8 cellular contexts compared by ENCODE assay signal in genomic region chr9:33415152-33416038, GRCh38. TPM values are rescaled to one million over a fixed set of nuclear protein-coding genes. Genes with fewer than 3 reads are reported as not detected.
A peak's percentile ranks its signal among the peaks of the same experiment; 100 is the strongest.
DNase-seq lines count a peak whose midpoint lies in the region; ATAC-seq, FAIRE-seq and TF ChIP-seq lines count a peak whose summit lies in the region.

No MANE protein-coding gene starts in this region.

- no peaks in the 10 kb centered on the region for H3K79me2 ChIP-seq in PC-3 (ENCODE audit: low read length)

- peak overlapping the region; percentile 42; the same call in 1 of the 2 replicates for H3K9ac ChIP-seq in PC-3 (ENCODE audit: low read length)

- peak; percentile 92 for TF ChIP-seq CTCF in GM12864 (IDR thresholded peaks at IDR 0.05; ENCODE audit: low read depth, low read length, missing control alignments)
- TF ChIP-seq CTCF in PC-3 (conservative IDR thresholded peaks at IDR 0.05; ENCODE audit: low read depth, low read length) = peak; percentile 89
- peak; percentile 79 for TF ChIP-seq CTCF in fibroblast of villous mesenchyme (IDR thresholded peaks at IDR 0.05; ENCODE audit: insufficient read depth, low read depth, low read length)
- peak; percentile 51 to 78 (median 66) for TF ChIP-seq CTCF in pancreas (IDR thresholded peaks at IDR 0.05)
- peak; percentile 77 for TF ChIP-seq CTCF in type B pancreatic cell (conservative IDR thresholded peaks at IDR 0.05)

- no TSS peak for BruUV-seq in PC-3 (replicated peaks; lab: Mats Ljungman, UMichigan)

- H4K20me1 ChIP-seq in PC-3 (ENCODE audit: low read length) = no peaks in the 10 kb centered on the region

- peak overlapping the region; percentile 33; the same call in 1 of the 2 replicates for H2AFZ ChIP-seq in PC-3 (ENCODE audit: low read length)

- H3K4me1 ChIP-seq in PC-3 (ENCODE audit: insufficient read depth, low read length) (peaks cover 29% of the 10 kb centered on the region), pancreas (peaks cover 14 to 18% (median 16%) of the 10 kb centered on the region in 3 donors)

- H3K36me3 Mint-ChIP-seq in type B pancreatic cell = no peaks in the 10 kb centered on the region

- H3F3A ChIP-seq in PC-3 (ENCODE audit: low read length, unreplicated experiment) = no peaks in the 10 kb centered on the region

- intact Hi-C loops in PC-3 (cut with micrococcal nuclease) = loop anchor here (1.0 kb wide), 1 partner anchor 10 kb away; no protein-coding TSS in a partner anchor
- intact Hi-C loops in pancreas (cut with DNase I) = no loop called here

- WGBS in pancreas, 2 donors = 29 to 31% methylated on average over 17 of the region's 17 CpGs

- POLR2A ChIA-PET in PC-3 (lab: Charles Lee; ENCODE audit: unreplicated experiment) = interaction anchor here (0.7 kb wide), 1 partner anchor 16 kb away, joined by 4 read pairs; no protein-coding TSS in a partner anchor

- H3K4me1 Mint-ChIP-seq in type B pancreatic cell (ENCODE audit: unreplicated experiment) = peaks cover 13% of the 10 kb centered on the region

- H3K36me3 ChIP-seq in PC-3 (ENCODE audit: low read depth, low read length) (no peaks in the 10 kb centered on the region), pancreas (no peaks in the 10 kb centered on the region)

- no peaks in the 10 kb centered on the region for H3K9me3 Mint-ChIP-seq in type B pancreatic cell

- ATAC-seq in HG03442 (IDR thresholded peaks at IDR 0.05; ENCODE audit: unreplicated experiment) (peak; percentile 77), PC-3 (peak; percentile 95), pancreas (peak; percentile 93 to 97 (median 94))

- FAIRE-seq in pancreas (lab: Jason Lieb, UNC) = no peak

- H3K27ac ChIP-seq in PC-3 (ENCODE audit: low read length) (peak overlapping the region; percentile 51), pancreas (peak overlapping the region in 2 of 4 donors; percentile 36 to 41)

- H3K4me3 ChIP-seq in GM12864 (ENCODE audit: low read depth, low read length) (no peak overlapping the region), PC-3 (ENCODE audit: low read length) (no peak overlapping the region), fibroblast of villous mesenchyme (ENCODE audit: low read depth, low read length) (no peak overlapping the region), pancreas (no peak overlapping the region)

- CTCF ChIA-PET in PC-3 (lab: Charles Lee) = interaction anchor here (0.6 to 1.5 kb wide), 4 partner anchors 12 to 85 kb away, joined by 3 to 4 read pairs (median 4); partner anchors contain the start of gene AQP3

- no peaks in the 10 kb centered on the region for H3K9me2 ChIP-seq in PC-3 (replicated peaks; ENCODE audit: low read length)

- H3K4me2 ChIP-seq in PC-3 (ENCODE audit: low read length) = peak overlapping the region; percentile 75

- H3K9me3 ChIP-seq in PC-3 (ENCODE audit: low read length) (no peaks in the 10 kb centered on the region), pancreas (no peaks in the 10 kb centered on the region)

- no peaks in the 10 kb centered on the region for H3K27me3 ChIP-seq in PC-3 (ENCODE audit: low read length)
- no peaks in the 10 kb centered on the region for H3K27me3 ChIP-seq in pancreas

- H3K4me3 Mint-ChIP-seq in type B pancreatic cell = peak overlapping the region; percentile 34

- peaks cover 7% of the 10 kb centered on the region for H3K27me3 Mint-ChIP-seq in type B pancreatic cell

- DNase-seq in GM12864 (ENCODE audit: low read depth) (no peak), PC-3 (peak; percentile 96), fibroblast of villous mesenchyme (ENCODE audit: low read depth) (peak; percentile 48), pancreas (peak; percentile 87 to 94 (median 92)), type B pancreatic cell (ENCODE audit: extremely low spot score, unreplicated experiment) (peak; percentile 77), NCI-H1048 (lab: John Stamatoyannopoulos, UW) (no peak)
- peak; percentile 75 to 97 for DNase-seq in activated T-helper 1 cell treated with anti-CD3 and anti-CD28 coated beads, Interleukin-2, amount 50 U/mL, for 16 hours (ENCODE audit: low read depth in 1 of 2, low spot score in 1 of 2)

- H3K27ac Mint-ChIP-seq in type B pancreatic cell = peak overlapping the region; percentile 90

RNA-seq across cellular contexts. Expression of gene AQP7, which starts 13.0 kb away (rescaled TPM):
- not detected in 2 replicates for total RNA-seq in PC-3 (2014; rRNA removed)
- total RNA-seq in fibroblast of villous mesenchyme = not detected in 2 replicates
- total RNA-seq in pancreas = 1 to 10 TPM; 1.0 to 3.8 (median 2.0) TPM
- 10 to 100 TPM in 1 of 2 donors, 1 to 10 TPM in 1; 7.1 to 12.0 TPM for polyA plus RNA-seq in pancreas
- total RNA-seq in type B pancreatic cell (ENCODE audit: low replicate concordance) = 3.7 and 5.0 TPM in 2 replicates

RNA-seq across cellular contexts. Expression of gene AQP3, which starts 32.0 kb away (rescaled TPM):
- 5.1 and 9.6 TPM in 2 replicates for total RNA-seq in PC-3 (2014; rRNA removed)
- 0.86 and 0.97 TPM in 2 replicates for total RNA-seq in fibroblast of villous mesenchyme
- total RNA-seq in pancreas = 10 to 100 TPM; 18.3 to 39.0 (median 24.7) TPM
- polyA plus RNA-seq in pancreas = 10 to 100 TPM; 18.3 to 20.2 TPM
- total RNA-seq in type B pancreatic cell (ENCODE audit: low replicate concordance) = 33.1 and 67.0 TPM in 2 replicates

RNA-seq across cellular contexts. Expression of gene NOL6, which starts 58.3 kb away (rescaled TPM):
- total RNA-seq in PC-3 (2014; rRNA removed) (35.9 and 55.2 TPM in 2 replicates), fibroblast of villous mesenchyme (30.9 and 32.4 TPM in 2 replicates), pancreas (10 to 100 TPM; 10.9 to 20.6 (median 17.6) TPM), type B pancreatic cell (ENCODE audit: low replicate concordance) (39.2 and 46.3 TPM in 2 replicates)
- polyA plus RNA-seq in pancreas = 10 to 100 TPM; 27.8 to 28.2 TPM

Comparison
In these comparisons a context has a peak if more than half of its experiments do, and no peak if none do; other contexts are left out.
1. DNase-seq: peak in PC-3 (single experiment), activated T-helper 1 cell treated with anti-CD3 and anti-CD28 coated beads, Interleukin-2, amount 50 U/mL, for 16 hours (2 of 2), fibroblast of villous mesenchyme (single experiment), pancreas (6 of 6) and type B pancreatic cell (single experiment); none in GM12864 (single experiment) and NCI-H1048 (single experiment).
2. Peak in every context shown above with its lines, with median percentiles within 50 percentile points of each other: CTCF ChIP-seq and ATAC-seq.